Comparison of ENCODE assay signal across 22 cellular contexts in genomic region chr20:52124821-52125220, GRCh38.
"Had no signal": no experiment of that assay in that cellular context is flagged by ENCODE, and none has a peak within 500 bp of the region (broad histone marks: within the 10 kb centered on the region; RNA-seq: fewer than 3 reads in every experiment).

No MANE protein-coding gene starts in this region.

- H3K9me3 ChIP-seq: colonic mucosa, gastrocnemius medialis, ovary, right lobe of liver, stomach, thyroid gland, vagina had no signal

- H2AFZ ChIP-seq: neural progenitor cell had no signal

- H3K4me2 ChIP-seq: neural progenitor cell, smooth muscle cell had no signal

- H3K27me3 ChIP-seq: colonic mucosa, gastrocnemius medialis, neural progenitor cell, ovary, right lobe of liver, stomach, thyroid gland, vagina had no signal

- H3K27ac ChIP-seq: colonic mucosa, epithelial cell of prostate, gastrocnemius medialis, neural progenitor cell, ovary, right lobe of liver, stomach, thyroid gland, vagina had no signal

- H3K9ac ChIP-seq: neural progenitor cell had no signal

- H3K36me3 ChIP-seq: colonic mucosa, gastrocnemius medialis, neural progenitor cell, ovary, right lobe of liver, thyroid gland, vagina had no signal

- H3K4me1 ChIP-seq: colonic mucosa, gastrocnemius medialis, neural progenitor cell, stomach, thyroid gland, vagina had no signal

- H3K4me3 ChIP-seq: colonic mucosa, gastrocnemius medialis, lung, neural progenitor cell, ovary, right lobe of liver, smooth muscle cell, stomach, thyroid gland, vagina had no signal

- DNase-seq: colonic mucosa; effector CD8-positive, alpha-beta T cell; endodermal cell; foreskin fibroblast; gastrocnemius medialis; head of caudate nucleus; naive thymus-derived CD4-positive, alpha-beta T cell; ovary; posterior cingulate gyrus; right lobe of liver; stimulated activated CD4-positive, alpha-beta T cell treated with anti-CD3 and anti-CD28 coated beads, Interleukin-12 subunit alpha, Interleukin-12 subunit beta, amount 100 ng/mL, for 4 hours; stimulated activated CD4-positive, alpha-beta T cell treated with anti-CD3 and anti-CD28 coated beads, Interleukin-1b, Interleukin-23, amount 100 ng/mL, for 48 hours; stimulated activated CD4-positive, alpha-beta T cell treated with anti-CD3 and anti-CD28 coated beads, Interleukin-4, amount 100 ng/mL, for 1 hour; stimulated activated naive CD4-positive, alpha-beta T cell treated with Interleukin-2 at 50 U/mL for 16 hours; stomach; thyroid gland; trophoblast cell had no signal
